Comparison of ENCODE assay signal across 19 cellular contexts in genomic region chr20:33858666-33859065, GRCh38. TPM values are rescaled to one million over a fixed set of nuclear protein-coding genes. Genes with fewer than 3 reads are reported as not detected.
DNase-seq lines count a peak whose midpoint lies in the region; ATAC-seq and TF ChIP-seq lines count a peak whose summit lies in the region.
"Had no signal": no experiment of that assay in that cellular context is flagged by ENCODE, and none has a peak within 500 bp of the region (broad histone marks: within the 10 kb centered on the region; RNA-seq: fewer than 3 reads in every experiment).

No MANE protein-coding gene starts in this region.

- H3K4me3 Mint-ChIP-seq in T-helper 1 cell treated with Interleukin-12 subunit alpha and Interleukin-12 subunit beta and Interleukin-4 antibody, amounts not matched to agents 30 μg/mL and 1 μg/mL, for 36 hours, result peak overlapping the region; percentile 60
- H3K4me3 Mint-ChIP-seq in IgD-negative memory B cell (peak overlapping the region in 3 of 4 donors; percentile 21 to 88 (median 23)), WTC11 (no peak overlapping the region)
- H3K4me3 Mint-ChIP-seq in activated T-helper 17 cell treated with anti-CD3 and anti-CD28 coated beads, Interleukin-2, amount 50 U/mL, for 72 hours, result peak overlapping the region; percentile 67
- peak overlapping the region; percentile 72 for H3K4me3 Mint-ChIP-seq in natural killer cell treated with Interleukin-12 subunit alpha and Interleukin-12 subunit beta and Interleukin-15 and Interleukin-18, amount 100 ng/mL, for 72 hours

- H3K4me1 Mint-ChIP-seq in T-helper 1 cell treated with Interleukin-12 subunit alpha and Interleukin-12 subunit beta and Interleukin-4 antibody, amounts not matched to agents 30 μg/mL and 1 μg/mL, for 36 hours (ENCODE audit: low read depth), result peaks cover 44% of the 10 kb centered on the region
- H3K4me1 Mint-ChIP-seq in IgD-negative memory B cell (peaks cover 21 to 27% (median 26%) of the 10 kb centered on the region in 3 donors), WTC11 (peaks cover 11% of the 10 kb centered on the region)
- peaks cover 22% of the 10 kb centered on the region for H3K4me1 Mint-ChIP-seq in activated T-helper 17 cell treated with anti-CD3 and anti-CD28 coated beads, Interleukin-2, amount 50 U/mL, for 72 hours
- peaks cover 24% of the 10 kb centered on the region in 2 donors for H3K4me1 Mint-ChIP-seq in natural killer cell treated with Interleukin-12 subunit alpha and Interleukin-12 subunit beta and Interleukin-15 and Interleukin-18, amount 100 ng/mL, for 72 hours (ENCODE audit: low read depth in 2 of 2)

- peaks cover 16% of the 10 kb centered on the region for H3K36me3 ChIP-seq in WERI-Rb-1

- DNase-seq in T-helper 1 cell, result no peak
- DNase-seq in natural killer cell treated with Interleukin-12 subunit alpha and Interleukin-12 subunit beta and Interleukin-15 and Interleukin-18, amount 100 ng/mL, for 72 hours (ENCODE audit: low spot score), result no peak
- no peak for DNase-seq in WERI-Rb-1
- no peak for DNase-seq in erythroblast (lab: John Stamatoyannopoulos, UW)
- no peak for DNase-seq in WTC11 (ENCODE audit: low spot score)
- DNase-seq: activated CD8-positive, alpha-beta memory T cell treated with anti-CD3 and anti-CD28 coated beads, Interleukin-2, amount 50 U/mL, for 48 hours; heart right ventricle; IMR-90; midbrain; NCI-H1105; NCI-H2171 treated with DMSO at 0.1 percent for 48 hours; SIG-M5 had no signal

- CTCF ChIA-PET in WTC11 (lab: Charles Lee), result interaction anchor here (1.3 kb wide), 2 partner anchors 57 to 66 kb away, joined by 3 to 4 read pairs; no protein-coding TSS in a partner anchor

- H3K27ac Mint-ChIP-seq in T-helper 1 cell treated with Interleukin-12 subunit alpha and Interleukin-12 subunit beta and Interleukin-4 antibody, amounts not matched to agents 30 μg/mL and 1 μg/mL, for 36 hours, result peak overlapping the region; percentile 83
- H3K27ac Mint-ChIP-seq in IgD-negative memory B cell (peak overlapping the region; percentile 47 to 94 (median 82)), WTC11 (no peak overlapping the region)
- H3K27ac Mint-ChIP-seq in activated T-helper 17 cell treated with anti-CD3 and anti-CD28 coated beads, Interleukin-2, amount 50 U/mL, for 72 hours, result peak overlapping the region; percentile 91
- H3K27ac Mint-ChIP-seq in natural killer cell treated with Interleukin-12 subunit alpha and Interleukin-12 subunit beta and Interleukin-15 and Interleukin-18, amount 100 ng/mL, for 72 hours, result peak overlapping the region; percentile 85 to 86

- peaks cover 39% of the 10 kb centered on the region for H3K36me3 Mint-ChIP-seq in T-helper 1 cell treated with Interleukin-12 subunit alpha and Interleukin-12 subunit beta and Interleukin-4 antibody, amounts not matched to agents 30 μg/mL and 1 μg/mL, for 36 hours (ENCODE audit: low read depth)
- H3K36me3 Mint-ChIP-seq in IgD-negative memory B cell, result no peaks in the 10 kb centered on the region
- H3K36me3 Mint-ChIP-seq in activated T-helper 17 cell treated with anti-CD3 and anti-CD28 coated beads, Interleukin-2, amount 50 U/mL, for 72 hours (ENCODE audit: low read depth), result peaks cover 31% of the 10 kb centered on the region
- no peaks in the 10 kb centered on the region for H3K36me3 Mint-ChIP-seq in natural killer cell treated with Interleukin-12 subunit alpha and Interleukin-12 subunit beta and Interleukin-15 and Interleukin-18, amount 100 ng/mL, for 72 hours
- H3K36me3 Mint-ChIP-seq in WTC11, result peaks cover 13% of the 10 kb centered on the region

- H3K27ac ChIP-seq in WERI-Rb-1, result no peak overlapping the region
- H3K27ac ChIP-seq: 22Rv1, esophagus muscularis mucosa had no signal

- no peaks in the 10 kb centered on the region for H3K27me3 ChIP-seq in WERI-Rb-1 (ENCODE audit: insufficient read depth, low read depth, severe bottlenecking)
- H3K27me3 ChIP-seq: esophagus muscularis mucosa, heart right ventricle had no signal

- no peak for ATAC-seq in activated T-helper 17 cell treated with anti-CD3 and anti-CD28 coated beads, Interleukin-2, amount 50 U/mL, for 72 hours (replicated peaks)
- ATAC-seq in natural killer cell treated with Interleukin-12 subunit alpha and Interleukin-12 subunit beta and Interleukin-15 and Interleukin-18, amount 100 ng/mL, for 72 hours, result no peak
- ATAC-seq in WTC11, result no peak

- no peaks in the 10 kb centered on the region for H3K27me3 Mint-ChIP-seq in T-helper 1 cell treated with Interleukin-12 subunit alpha and Interleukin-12 subunit beta and Interleukin-4 antibody, amounts not matched to agents 30 μg/mL and 1 μg/mL, for 36 hours (ENCODE audit: low read depth)
- H3K27me3 Mint-ChIP-seq in IgD-negative memory B cell (no peaks in the 10 kb centered on the region), WTC11 (ENCODE audit: low read depth) (no peaks in the 10 kb centered on the region)
- no peaks in the 10 kb centered on the region for H3K27me3 Mint-ChIP-seq in activated T-helper 17 cell treated with anti-CD3 and anti-CD28 coated beads, Interleukin-2, amount 50 U/mL, for 72 hours
- H3K27me3 Mint-ChIP-seq in natural killer cell treated with Interleukin-12 subunit alpha and Interleukin-12 subunit beta and Interleukin-15 and Interleukin-18, amount 100 ng/mL, for 72 hours, result no peaks in the 10 kb centered on the region

- H3K9me3 Mint-ChIP-seq in T-helper 1 cell treated with Interleukin-12 subunit alpha and Interleukin-12 subunit beta and Interleukin-4 antibody, amounts not matched to agents 30 μg/mL and 1 μg/mL, for 36 hours, result no peaks in the 10 kb centered on the region
- H3K9me3 Mint-ChIP-seq in IgD-negative memory B cell, result no peaks in the 10 kb centered on the region
- no peaks in the 10 kb centered on the region for H3K9me3 Mint-ChIP-seq in activated T-helper 17 cell treated with anti-CD3 and anti-CD28 coated beads, Interleukin-2, amount 50 U/mL, for 72 hours
- no peaks in the 10 kb centered on the region for H3K9me3 Mint-ChIP-seq in natural killer cell treated with Interleukin-12 subunit alpha and Interleukin-12 subunit beta and Interleukin-15 and Interleukin-18, amount 100 ng/mL, for 72 hours
- H3K9me3 Mint-ChIP-seq in WTC11, result no peaks in the 10 kb centered on the region

- TF ChIP-seq POLR2A in erythroblast (IDR thresholded peaks at IDR 0.05; ENCODE audit: low read length), result no peak

- H3K9me3 ChIP-seq in WERI-Rb-1 (ENCODE audit: severe bottlenecking), result no peaks in the 10 kb centered on the region
- H3K9me3 ChIP-seq: esophagus muscularis mucosa, HAP-1, heart right ventricle had no signal

- no peak overlapping the region for H3K4me3 ChIP-seq in WERI-Rb-1 (ENCODE audit: low read depth, low read length)
- H3K4me3 ChIP-seq: coronary artery, esophagus muscularis mucosa, HAP-1, heart right ventricle had no signal

- POLR2A ChIA-PET in WTC11 (lab: Charles Lee), result interaction anchor here (0.5 kb wide), 1 partner anchor 199 kb away, joined by 4 read pairs; no protein-coding TSS in a partner anchor

- TF ChIP-seq CTCF in WERI-Rb-1 (IDR thresholded peaks at IDR 0.05; ENCODE audit: low read depth, low read length) (no peak), WTC11 (IDR thresholded peaks at IDR 0.05) (no peak)

TF ChIP-seq in WTC11, 78 proteins besides CTCF, POLR2A, EP300 and RAD21:
- no peak for TF ChIP-seq NR1H2 (CRISPR knock-in tag; IDR thresholded peaks at IDR 0.05)
- TF ChIP-seq PREB (CRISPR knock-in tag; IDR thresholded peaks at IDR 0.05; ENCODE audit: borderline replicate concordance), result no peak

RNA-seq across cellular contexts. Expression of gene CHMP4B, which starts 47.5 kb away (rescaled TPM):
- polyA plus RNA-seq in IgD-negative memory B cell, result 11.8 TPM
- 10 to 100 TPM; 57.6 to 63.5 TPM for total RNA-seq in activated T-helper 17 cell treated with anti-CD3 and anti-CD28 coated beads, Interleukin-2, amount 50 U/mL, for 72 hours
- 10 to 100 TPM; 62.3 to 84.5 TPM for total RNA-seq in natural killer cell treated with Interleukin-12 subunit alpha and Interleukin-12 subunit beta and Interleukin-15 and Interleukin-18, amount 100 ng/mL, for 72 hours
- 65.4 to 72.5 TPM (median 66.1 TPM) in 3 replicates for total RNA-seq in WTC11 (2021)
